In genomic region chr2:121736462-121737336, GRCh38 we compare ENCODE assay signal across 8 cellular contexts. TPM values are rescaled to one million over a fixed set of nuclear protein-coding genes. Genes with fewer than 3 reads are reported as not detected.
A peak's percentile ranks its signal among the peaks of the same experiment; 100 is the strongest.
DNase-seq lines count a peak whose midpoint lies in the region; ATAC-seq and TF ChIP-seq lines count a peak whose summit lies in the region.

Gene NIFK (minus strand): TSS chr2:121736875. CDS start chr2:121736850, 25 bp downstream.

- H3K9me3 ChIP-seq in CD4-positive, alpha-beta T cell (ENCODE audit: control insufficient read depth, low read length) = no peaks in the 10 kb centered on the region
- H3K9me3 ChIP-seq in liver (ENCODE audit: control insufficient read depth in 4 of 4, low read length in 3 of 4) = no peaks in the 10 kb centered on the region

- peak; percentile 99 to 100 (median 100) for DNase-seq in CD4-positive, alpha-beta T cell
- DNase-seq in HK-2 (ENCODE audit: unreplicated experiment) = peak; percentile 100
- DNase-seq in NCI-H82 treated with DMSO at 0.1 percent for 48 hours (lab: John Stamatoyannopoulos, UW; ENCODE audit: unreplicated experiment) = peak; percentile 95
- peak; percentile 100 for DNase-seq in activated CD4-positive, alpha-beta memory T cell treated with anti-CD3 and anti-CD28 coated beads for 36 hours
- peak; percentile 88 to 98 for DNase-seq in dermis microvascular lymphatic vessel endothelial cell (ENCODE audit: low read depth in 2 of 2)
- DNase-seq in stimulated activated CD4-positive, alpha-beta T cell treated with anti-CD3 and anti-CD28 coated beads, Interleukin-4, amount 100 ng/mL, for 1 hour = peak; percentile 100

- no peaks in the 10 kb centered on the region for H3K27me3 ChIP-seq in CD4-positive, alpha-beta T cell (ENCODE audit: control insufficient read depth, insufficient read depth, low read length)
- H3K27me3 ChIP-seq in liver (ENCODE audit: control insufficient read depth in 4 of 4, insufficient read depth in 4 of 4, low read length in 3 of 4) = no peaks in the 10 kb centered on the region

- H3K27me3 Mint-ChIP-seq in CD4-positive, alpha-beta T cell = no peaks in the 10 kb centered on the region
- H3K27me3 Mint-ChIP-seq in activated CD4-positive, alpha-beta memory T cell treated with anti-CD3 and anti-CD28 coated beads for 36 hours = no peaks in the 10 kb centered on the region

- peaks cover 1 to 12% (median 7%) of the 10 kb centered on the region in 4 donors for H3K4me1 ChIP-seq in liver (ENCODE audit: control insufficient read depth in 4 of 4, insufficient read depth in 4 of 4, low read length in 3 of 4)

- peak within 1 kb of the TSS; percentile 87 to 100 (median 97) for H3K4me3 ChIP-seq in liver (ENCODE audit: low read depth in 1 of 3, low read length in 3 of 3)

- ATAC-seq in CD4-positive, alpha-beta T cell (ENCODE audit: poor library complexity) = peak; percentile 86
- peak; percentile 94 for ATAC-seq in GM19455 (IDR thresholded peaks at IDR 0.05; ENCODE audit: unreplicated experiment)

- CTCF ChIA-PET in CD4-positive, alpha-beta T cell (lab: Charles Lee) = interaction anchor here (0.9 to 1.5 kb wide), 7 partner anchors 13 to 335 kb away, joined by 3 to 7 read pairs (median 4); partner anchors contain the start of gene RNU4ATAC
- CTCF ChIA-PET in activated CD4-positive, alpha-beta memory T cell treated with anti-CD3 and anti-CD28 coated beads for 36 hours (lab: Charles Lee) = interaction anchor here (1.0 to 2.2 kb wide), 3 partner anchors 13 to 207 kb away, joined by 3 to 6 read pairs (median 4); partner anchors contain the start of gene RNU4ATAC

- peak within 1 kb of the TSS; percentile 66 to 98 for H3K9ac ChIP-seq in liver (ENCODE audit: low read depth in 1 of 2, low read length in 2 of 2)

- peak within 1 kb of the TSS; percentile 89 for H3K27ac ChIP-seq in CD4-positive, alpha-beta T cell (ENCODE audit: low read depth, low read length)
- peak within 1 kb of the TSS; percentile 57 to 86 for H3K27ac ChIP-seq in liver (ENCODE audit: low read depth in 1 of 2, low read length in 2 of 2)

- POLR2A ChIA-PET in CD4-positive, alpha-beta T cell (lab: Charles Lee) = interaction anchor here (0.5 to 3.7 kb wide), 11 partner anchors 10 to 224 kb away, joined by 3 to 68 read pairs (median 5); partner anchors contain the start of genes CLASP1, RNU4ATAC and TSN
- POLR2A ChIA-PET in activated CD4-positive, alpha-beta memory T cell treated with anti-CD3 and anti-CD28 coated beads for 36 hours (lab: Charles Lee) = interaction anchor here (0.6 to 4.9 kb wide), 9 partner anchors 13 to 334 kb away, joined by 3 to 56 read pairs (median 3); partner anchors contain the start of genes CLASP1, RNU4ATAC and TSN

- peak within 1 kb of the TSS; percentile 97 for H3K4me3 Mint-ChIP-seq in CD4-positive, alpha-beta T cell
- H3K4me3 Mint-ChIP-seq in activated CD4-positive, alpha-beta memory T cell treated with anti-CD3 and anti-CD28 coated beads for 36 hours = peak within 1 kb of the TSS; percentile 98

- H3K36me3 Mint-ChIP-seq in CD4-positive, alpha-beta T cell (ENCODE audit: low read depth) = peaks cover 45% of the 10 kb centered on the region
- peaks cover 40% of the 10 kb centered on the region for H3K36me3 Mint-ChIP-seq in activated CD4-positive, alpha-beta memory T cell treated with anti-CD3 and anti-CD28 coated beads for 36 hours

- intact Hi-C loops in CD4-positive, alpha-beta T cell (cut with DNase I, micrococcal nuclease) = loop anchor here (1.0 to 2.0 kb wide), 5 partner anchors 19 to 207 kb away; partner anchors contain the start of genes TSN (in 2 of the 2), CLASP1 (in 1 of the 2) and RNU4ATAC (in 1 of the 2)
- intact Hi-C loops in activated CD4-positive, alpha-beta memory T cell treated with anti-CD3 and anti-CD28 coated beads for 36 hours (cut with micrococcal nuclease) = loop anchor here (1.0 to 2.0 kb wide), 6 partner anchors 8 to 206 kb away; partner anchors contain the start of genes CLASP1, RNU4ATAC and TSN

- peak within 1 kb of the TSS; percentile 99 for H3K27ac Mint-ChIP-seq in CD4-positive, alpha-beta T cell
- peak within 1 kb of the TSS; percentile 89 for H3K27ac Mint-ChIP-seq in activated CD4-positive, alpha-beta memory T cell treated with anti-CD3 and anti-CD28 coated beads for 36 hours

- TF ChIP-seq CTCF in CD4-positive, alpha-beta T cell (IDR thresholded peaks at IDR 0.05) = no peak
- no peak for TF ChIP-seq CTCF in liver (IDR thresholded peaks at IDR 0.05; ENCODE audit: low read depth, low read length, missing input control)

- H3K9me3 Mint-ChIP-seq in CD4-positive, alpha-beta T cell = no peaks in the 10 kb centered on the region
- H3K9me3 Mint-ChIP-seq in activated CD4-positive, alpha-beta memory T cell treated with anti-CD3 and anti-CD28 coated beads for 36 hours = no peaks in the 10 kb centered on the region

- under 1% methylated on average over 93 of the region's 93 CpGs for WGBS in liver

- peak in 1 of 2 donors; percentile 33 for TF ChIP-seq RAD21 in liver (IDR thresholded peaks at IDR 0.05)

- peaks cover 47% of the 10 kb centered on the region for H3K4me1 Mint-ChIP-seq in CD4-positive, alpha-beta T cell (ENCODE audit: low read depth)
- H3K4me1 Mint-ChIP-seq in activated CD4-positive, alpha-beta memory T cell treated with anti-CD3 and anti-CD28 coated beads for 36 hours (ENCODE audit: low read depth) = peaks cover 32% of the 10 kb centered on the region

- H3K36me3 ChIP-seq in liver (ENCODE audit: control insufficient read depth in 4 of 4, insufficient read depth in 3 of 4, low read depth in 1 of 4, low read length in 3 of 4) = peaks cover 4 to 11% (median 6%) of the 10 kb centered on the region in 4 donors

TF ChIP-seq in liver, 16 proteins besides CTCF, POLR2A, EP300 and RAD21:
- TF ChIP-seq HNF4G (IDR thresholded peaks at IDR 0.05) = no peak
- peak; percentile 78 to 82 for TF ChIP-seq EGR1 (IDR thresholded peaks at IDR 0.05; ENCODE audit: low read depth in 2 of 2)
- peak; percentile 65 for TF ChIP-seq SP1 (IDR thresholded peaks at IDR 0.05)
- TF ChIP-seq GABPA (IDR thresholded peaks at IDR 0.05 in 1 of 2, conservative IDR thresholded peaks at IDR 0.05 in 1 of 2) = peak; percentile 79 to 93
- TF ChIP-seq YY1 (IDR thresholded peaks at IDR 0.05) = peak; percentile 63
- TF ChIP-seq MAX (IDR thresholded peaks at IDR 0.05) = peak; percentile 89
- TF ChIP-seq NR2F2 (IDR thresholded peaks at IDR 0.05) = peak; percentile 22
- TF ChIP-seq ZBTB33 (IDR thresholded peaks at IDR 0.05) = no peak

RNA-seq across cellular contexts. Expression of gene NIFK, which starts in this region (rescaled TPM):
- total RNA-seq in CD4-positive, alpha-beta T cell = 10 to 100 TPM; 43.6 to 47.7 TPM
- 100 to 1,000 TPM; 244 to 252 TPM for total RNA-seq in activated CD4-positive, alpha-beta memory T cell treated with anti-CD3 and anti-CD28 coated beads for 36 hours
- total RNA-seq in dermis microvascular lymphatic vessel endothelial cell = 26.4 and 34.1 TPM in 2 replicates
- 10 to 100 TPM; 13.4 to 18.0 TPM for total RNA-seq in liver
- polyA plus RNA-seq in liver = 10 to 100 TPM; 14.4 to 25.6 TPM

Comparison
In these comparisons a context has a peak if more than half of its experiments do, and no peak if none do; other contexts are left out.
1. Peak in every context shown above with its lines: DNase-seq, ATAC-seq, H3K4me3 ChIP-seq and H3K27ac ChIP-seq.